In genomic region chr11:21646351-21646750, GRCh38 we compare ENCODE assay signal across 23 cellular contexts.
"Had no signal": no experiment of that assay in that cellular context is flagged by ENCODE, and none has a peak within 500 bp of the region (broad histone marks: within the 10 kb centered on the region; RNA-seq: fewer than 3 reads in every experiment).

No MANE protein-coding gene starts in this region.

- H3K4me1 Mint-ChIP-seq: nephron; stimulated activated effector memory CD8-positive, alpha-beta T cell treated with anti-CD3 and anti-CD28 coated beads, Interleukin-12 subunit alpha, Interleukin-12 subunit beta, amount 100 ng/mL, for 72 hours had no signal

- H3K9me3 ChIP-seq: breast epithelium, gastroesophageal sphincter, right lobe of liver, thoracic aorta, vagina had no signal

- H3K4me3 Mint-ChIP-seq: activated B cell treated with CpG ODN at 0.5 μM for 24 hours; activated CD8-positive, alpha-beta T cell treated with anti-CD3 and anti-CD28 coated beads for 36 hours; nephron; stimulated activated effector memory CD8-positive, alpha-beta T cell treated with anti-CD3 and anti-CD28 coated beads, Interleukin-12 subunit alpha, Interleukin-12 subunit beta, amount 100 ng/mL, for 72 hours; stimulated activated naive CD8-positive, alpha-beta T cell treated with anti-CD3 and anti-CD28 coated beads, Interleukin-15, Interleukin-2, amounts not matched to agents 100 ng/mL and 50 ng/mL, for 24 hours; type B pancreatic cell had no signal

- H3K4me3 ChIP-seq: breast epithelium, gastroesophageal sphincter, mucosa of descending colon, right lobe of liver, thoracic aorta, vagina had no signal

- H3K36me3 ChIP-seq: breast epithelium, gastroesophageal sphincter, right lobe of liver, thoracic aorta, vagina had no signal

- ATAC-seq: activated CD8-positive, alpha-beta T cell treated with anti-CD3 and anti-CD28 coated beads for 36 hours; activated naive CD4-positive, alpha-beta T cell treated with anti-CD3 and anti-CD28 coated beads, Interleukin-2, amount 50 U/mL, for 72 hours; gastroesophageal sphincter; left cardiac atrium; left ventricle myocardium superior; mucosa of descending colon; right lobe of liver; stimulated activated effector memory CD8-positive, alpha-beta T cell treated with anti-CD3 and anti-CD28 coated beads, Interleukin-12 subunit alpha, Interleukin-12 subunit beta, amount 100 ng/mL, for 72 hours had no signal

- DNase-seq: activated B cell treated with CpG ODN at 0.5 μM for 24 hours; activated CD4-positive, alpha-beta T cell treated with anti-CD3 and anti-CD28 coated beads, Interleukin-2, amount 50 U/mL, for 1 hour; activated CD8-positive, alpha-beta T cell treated with anti-CD3 and anti-CD28 coated beads for 36 hours; activated T-cell treated with anti-CD3 and anti-CD28 coated beads, Interleukin-2, amount 50 U/mL, for 48 hours; central memory CD4-positive, alpha-beta T cell; hippocampal formation; left cardiac atrium; left ventricle myocardium superior; mucosa of descending colon; right lobe of liver; stimulated activated CD4-positive, alpha-beta T cell treated with anti-CD3 and anti-CD28 coated beads, Interleukin-12 subunit alpha, Interleukin-12 subunit beta, amount 100 ng/mL, for 4 hours; stimulated activated CD4-positive, alpha-beta T cell treated with anti-CD3 and anti-CD28 coated beads, Interleukin-4, amount 100 ng/mL, for 24 hours had no signal

- H3K27ac Mint-ChIP-seq: activated B cell treated with CpG ODN at 0.5 μM for 24 hours; activated CD8-positive, alpha-beta T cell treated with anti-CD3 and anti-CD28 coated beads for 36 hours; activated naive CD4-positive, alpha-beta T cell treated with anti-CD3 and anti-CD28 coated beads, Interleukin-2, amount 50 U/mL, for 72 hours; activated T-helper 2 cell treated with anti-CD3 and anti-CD28 coated beads, Interferon-gamma antibody, Interleukin-2, Interleukin-4, amounts not matched to agents 10 μg/mL and 5 μg/mL and 100 μg/mL, durations not matched to agents 14 hours and 24 hours and 36 hours; nephron; progenitor cell of endocrine pancreas; stimulated activated effector memory CD8-positive, alpha-beta T cell treated with anti-CD3 and anti-CD28 coated beads, Interleukin-12 subunit alpha, Interleukin-12 subunit beta, amount 100 ng/mL, for 72 hours; stimulated activated naive CD8-positive, alpha-beta T cell treated with anti-CD3 and anti-CD28 coated beads, Interleukin-15, Interleukin-2, amounts not matched to agents 100 ng/mL and 50 ng/mL, for 24 hours; type B pancreatic cell had no signal

- H3K9me3 Mint-ChIP-seq: nephron; stimulated activated naive CD8-positive, alpha-beta T cell treated with anti-CD3 and anti-CD28 coated beads, Interleukin-15, Interleukin-2, amounts not matched to agents 100 ng/mL and 50 ng/mL, for 24 hours; type B pancreatic cell had no signal

- H3K36me3 Mint-ChIP-seq: activated naive CD4-positive, alpha-beta T cell treated with anti-CD3 and anti-CD28 coated beads, Interleukin-2, amount 50 U/mL, for 72 hours; stimulated activated effector memory CD8-positive, alpha-beta T cell treated with anti-CD3 and anti-CD28 coated beads, Interleukin-12 subunit alpha, Interleukin-12 subunit beta, amount 100 ng/mL, for 72 hours; type B pancreatic cell had no signal

- H3K4me1 ChIP-seq: breast epithelium, gastroesophageal sphincter, right lobe of liver, vagina had no signal

- H3K27me3 Mint-ChIP-seq: activated B cell treated with CpG ODN at 0.5 μM for 24 hours; activated CD8-positive, alpha-beta T cell treated with anti-CD3 and anti-CD28 coated beads for 36 hours; progenitor cell of endocrine pancreas; stimulated activated naive CD8-positive, alpha-beta T cell treated with anti-CD3 and anti-CD28 coated beads, Interleukin-15, Interleukin-2, amounts not matched to agents 100 ng/mL and 50 ng/mL, for 24 hours; type B pancreatic cell had no signal

- H3K27me3 ChIP-seq: breast epithelium, gastroesophageal sphincter, right lobe of liver, vagina had no signal

- H3K27ac ChIP-seq: breast epithelium, gastroesophageal sphincter, right lobe of liver, thoracic aorta, vagina had no signal
